20 cellular contexts compared by ENCODE assay signal in the genomic region with DNA sequence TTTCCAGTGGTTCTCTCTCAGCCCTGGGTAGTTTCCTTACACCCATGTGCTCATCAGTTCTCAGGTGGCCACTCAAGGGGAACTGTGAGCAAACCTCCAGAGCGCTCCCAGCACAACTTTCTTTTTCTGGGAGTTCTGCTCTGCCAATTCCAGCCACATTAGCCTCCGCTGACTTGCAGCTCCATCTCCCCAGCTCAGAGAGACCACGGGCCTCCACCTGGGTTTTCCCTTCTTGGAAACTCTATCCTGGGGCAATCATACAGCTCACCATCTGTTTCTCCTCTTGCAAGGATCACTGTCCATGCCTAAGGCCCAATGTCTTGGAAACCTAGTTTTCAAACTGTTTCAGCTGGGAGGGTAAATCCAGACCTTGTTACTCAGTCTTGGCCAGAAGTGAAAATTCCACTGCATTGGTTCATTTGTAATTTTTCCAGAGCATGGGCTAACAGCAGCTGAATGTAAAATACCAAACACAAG.
A peak's percentile ranks its signal among the peaks of the same experiment; 100 is the strongest.
DNase-seq lines count a peak whose midpoint lies in the region; TF ChIP-seq lines count a peak whose summit lies in the region.
"Had no signal": no experiment of that assay in that cellular context is flagged by ENCODE, and none has a peak within 500 bp of the region (broad histone marks: within the 10 kb centered on the region; RNA-seq: fewer than 3 reads in every experiment).

No MANE protein-coding gene starts in this region.

- TF ChIP-seq CTCF in MM.1S (IDR thresholded peaks at IDR 0.05; ENCODE audit: low read length), result no peak

- no peaks in the 10 kb centered on the region for H4K20me1 ChIP-seq in MM.1S (ENCODE audit: insufficient read depth, low read length)

- H3K27ac ChIP-seq in MM.1S (ENCODE audit: low read length), result no peak overlapping the region
- H3K27ac ChIP-seq: brain microvascular endothelial cell, epithelial cell of prostate, heart left ventricle, right lobe of liver, SK-N-MC had no signal

- no peaks in the 10 kb centered on the region for H3K79me2 ChIP-seq in MM.1S (ENCODE audit: low read length)

- H3K27me3 ChIP-seq in MM.1S (replicated peaks; ENCODE audit: insufficient read depth, low read length), result no peaks in the 10 kb centered on the region
- H3K27me3 ChIP-seq: heart left ventricle, right lobe of liver had no signal

- no peaks in the 10 kb centered on the region for H3F3A ChIP-seq in MM.1S (ENCODE audit: insufficient read depth, low read length)

- H3K9me2 ChIP-seq in MM.1S (replicated peaks; ENCODE audit: insufficient read depth, low read length), result no peaks in the 10 kb centered on the region

- H3K9ac ChIP-seq in MM.1S (ENCODE audit: low read length), result no peak overlapping the region

- intact Hi-C loops in posterior vena cava (cut with DNase I), result no loop called here

- H3K4me2 ChIP-seq in MM.1S (ENCODE audit: low read depth, low read length), result no peak overlapping the region

- DNase-seq in DMS 273 treated with DMSO at 0.1 percent for 48 hours (lab: John Stamatoyannopoulos, UW), result peak; percentile 17
- peak; percentile 3 for DNase-seq in MM.1S
- peak; percentile 70 for DNase-seq in fibroblast of gingiva (ENCODE audit: low read depth)
- DNase-seq in stromal cell of bone marrow (ENCODE audit: low read depth), result peak; percentile 39
- DNase-seq in GOT3 (lab: John Stamatoyannopoulos, UW), result no peak
- DNase-seq in NCI-H128 (lab: John Stamatoyannopoulos, UW; ENCODE audit: unreplicated experiment), result no peak
- no peak for DNase-seq in posterior vena cava (ENCODE audit: low spot score)
- DNase-seq: activated T-cell treated with anti-CD3 and anti-CD28 coated beads, Interleukin-2, amount 50 U/mL, for 1 hour; brain microvascular endothelial cell; CD8-positive, alpha-beta memory T cell; dermis blood vessel endothelial cell; GDM1; heart left ventricle; mesendoderm; NCI-H146; NCI-H446 treated with DMSO at 0.1 percent for 48 hours; right lobe of liver; stimulated activated CD4-positive, alpha-beta T cell treated with anti-CD3 and anti-CD28 coated beads, Interleukin-2, amount 100 ng/mL, for 24 hours had no signal

- no peaks in the 10 kb centered on the region for H3K9me3 ChIP-seq in MM.1S (replicated peaks; ENCODE audit: insufficient read depth, low read length)
- H3K9me3 ChIP-seq: right lobe of liver had no signal

- H3K36me3 ChIP-seq in MM.1S (replicated peaks; ENCODE audit: insufficient read depth, low read length), result no peaks in the 10 kb centered on the region
- H3K36me3 ChIP-seq: brain microvascular endothelial cell, heart left ventricle, right lobe of liver had no signal

- H2AFZ ChIP-seq in MM.1S (ENCODE audit: low read length), result no peak overlapping the region

- H3K4me3 ChIP-seq in MM.1S (ENCODE audit: low read length), result no peak overlapping the region
- H3K4me3 ChIP-seq: heart left ventricle, right lobe of liver, SK-N-MC had no signal

- no peaks in the 10 kb centered on the region for H3K4me1 ChIP-seq in MM.1S (ENCODE audit: low read length)

Comparison
In these comparisons a context has a peak if more than half of its experiments do, and no peak if none do; other contexts are left out.
1. DNase-seq: peak in DMS 273 treated with DMSO at 0.1 percent for 48 hours (single experiment), MM.1S (single experiment), fibroblast of gingiva (single experiment) and stromal cell of bone marrow (single experiment); none in GOT3 (single experiment), NCI-H128 (single experiment) and posterior vena cava (single experiment).